ENCODE assay signal across 16 cellular contexts in the genomic region with DNA sequence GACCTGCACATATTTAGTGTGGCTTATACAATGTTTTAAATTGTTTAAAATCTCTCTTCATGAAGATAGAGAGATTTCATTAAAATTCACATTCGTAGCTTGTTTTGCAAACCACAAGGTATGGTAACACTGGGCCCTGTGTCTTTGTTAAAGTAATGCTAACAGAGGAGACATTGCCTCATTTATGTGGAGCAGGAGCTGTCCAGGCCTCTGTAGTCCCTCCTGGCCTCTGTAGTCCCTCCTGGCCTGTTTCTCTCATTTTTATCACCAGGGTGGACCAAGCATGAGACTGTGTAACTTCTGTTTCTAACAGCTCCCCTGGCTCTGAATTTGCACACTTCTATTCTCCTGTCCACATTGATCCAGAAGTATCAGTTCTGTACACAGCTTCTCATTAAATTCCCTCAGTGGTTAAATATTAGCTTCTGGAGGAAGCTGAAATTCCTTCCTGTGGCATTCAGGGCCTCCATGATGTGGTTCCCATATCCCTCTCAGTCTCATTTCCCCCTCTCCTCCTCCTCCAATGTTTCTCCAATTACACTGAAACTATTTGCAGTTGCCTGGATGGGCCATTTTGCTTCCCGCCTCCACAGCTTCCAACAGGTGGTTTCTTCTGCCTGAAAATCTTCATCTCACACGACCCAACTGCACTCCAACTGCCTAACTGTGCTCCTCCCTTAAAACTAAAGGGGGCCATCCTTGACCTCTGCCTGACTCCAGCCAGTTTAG.
DNase-seq lines count a peak whose midpoint lies in the region; ATAC-seq and TF ChIP-seq lines count a peak whose summit lies in the region.
"Had no signal": no experiment of that assay in that cellular context is flagged by ENCODE, and none has a peak within 500 bp of the region (broad histone marks: within the 10 kb centered on the region; RNA-seq: fewer than 3 reads in every experiment).

No MANE protein-coding gene starts in this region.

- no peak overlapping the region for H4K8ac ChIP-seq in H9 (replicated peaks; ENCODE audit: insufficient read length, low read depth, low read length)

- no peak overlapping the region for H2BK12ac ChIP-seq in H9 (ENCODE audit: insufficient read length, low read depth, low read length)

- H3K4ac ChIP-seq in H9 (ENCODE audit: low read depth, low read length): no peak overlapping the region

- ATAC-seq in SK-N-SH treated with all-trans-retinoic acid at 6 μM for 48 hours (no peak), HG03097 (IDR thresholded peaks at IDR 0.05; ENCODE audit: low FRiP score, unreplicated experiment) (no peak)
- ATAC-seq: stimulated activated effector memory CD8-positive, alpha-beta T cell treated with anti-CD3 and anti-CD28 coated beads, Interleukin-12 subunit alpha, Interleukin-12 subunit beta, amount 100 ng/mL, for 72 hours had no signal

- in situ Hi-C loops in G401 (cut with HindIII; ENCODE audit: low sequenced_read_pairs): no loop called here

- no peak overlapping the region for H2BK5ac ChIP-seq in H9 (ENCODE audit: insufficient read length, low read length)

- peaks cover 48% of the 10 kb centered on the region for H3K4me1 ChIP-seq in OCI-LY1 (ENCODE audit: insufficient read depth, low read length, severe bottlenecking)
- peaks cover 3% of the 10 kb centered on the region; the same call in 1 of the 2 replicates for H3K4me1 ChIP-seq in H9 (ENCODE audit: insufficient read depth, low read length)

- H3K36me3 Mint-ChIP-seq in progenitor cell of endocrine pancreas (ENCODE audit: insufficient read depth) (peaks cover 4% of the 10 kb centered on the region), H9 (ENCODE audit: insufficient read depth in 1 of 3, low read depth in 3 of 3) (no peaks in the 10 kb centered on the region)

- H3K4me1 Mint-ChIP-seq in progenitor cell of endocrine pancreas (ENCODE audit: low read depth): peaks cover 29% of the 10 kb centered on the region
- peaks cover 15 to 22% of the 10 kb centered on the region in 2 experiments for H3K4me1 Mint-ChIP-seq in H9

- peak; percentile 16 for DNase-seq in G401 (ENCODE audit: low spot score)
- DNase-seq in fibroblast of the aortic adventitia (ENCODE audit: low read depth): peak; percentile 35
- DNase-seq in progenitor cell of endocrine pancreas (ENCODE audit: low spot score, unreplicated experiment): no peak
- DNase-seq in H9: no peak
- DNase-seq: activated CD4-positive, alpha-beta T cell treated with anti-CD3 and anti-CD28 coated beads, Interleukin-2, amount 50 U/mL, for 4 hours; activated gamma-delta T cell; HCEC 1CT; NCI-H187 treated with DMSO at 0.1 percent for 48 hours; NCI-H69; RPMI8226; stimulated activated CD4-positive, alpha-beta T cell treated with anti-CD3 and anti-CD28 coated beads, Interleukin-4, amount 100 ng/mL, for 24 hours had no signal

- no peak overlapping the region for H4K5ac ChIP-seq in H9 (ENCODE audit: insufficient read length, low read depth, low read length)

- H3K79me2 ChIP-seq in OCI-LY1 (ENCODE audit: insufficient read depth, low read length): peaks cover 27% of the 10 kb centered on the region
- H3K79me2 ChIP-seq in H9 (ENCODE audit: insufficient read depth, low read length): no peaks in the 10 kb centered on the region

- no peaks in the 10 kb centered on the region for H3K9me3 Mint-ChIP-seq in progenitor cell of endocrine pancreas (ENCODE audit: low read depth)
- H3K9me3 Mint-ChIP-seq in H9: no peaks in the 10 kb centered on the region
- H3K9me3 Mint-ChIP-seq: stimulated activated effector memory CD8-positive, alpha-beta T cell treated with anti-CD3 and anti-CD28 coated beads, Interleukin-12 subunit alpha, Interleukin-12 subunit beta, amount 100 ng/mL, for 72 hours had no signal

- H4K91ac ChIP-seq in H9 (ENCODE audit: insufficient read length, low read depth, low read length): no peak overlapping the region

- no peak overlapping the region for H3K23ac ChIP-seq in H9 (ENCODE audit: insufficient read length, low read depth, low read length)

- H3K79me1 ChIP-seq in H9 (ENCODE audit: insufficient read depth, low read depth, low read length, poor library complexity, severe bottlenecking): no peaks in the 10 kb centered on the region

- no peak overlapping the region for H2BK20ac ChIP-seq in H9 (ENCODE audit: low read depth, low read length, poor library complexity, severe bottlenecking)

- no peaks in the 10 kb centered on the region for H4K20me1 ChIP-seq in OCI-LY1 (ENCODE audit: insufficient read depth, low read length)
- H4K20me1 ChIP-seq in H9 (ENCODE audit: control insufficient read depth, insufficient read depth, insufficient read length): no peaks in the 10 kb centered on the region

- no peak overlapping the region for H2AK5ac ChIP-seq in H9 (ENCODE audit: insufficient read length, low read length)

- H3K56ac ChIP-seq in H9 (ENCODE audit: insufficient read length, low read depth, low read length): no peak overlapping the region

- H3K23me2 ChIP-seq in H9 (ENCODE audit: insufficient read length, low read depth, low read length, poor library complexity, severe bottlenecking): no peaks in the 10 kb centered on the region

- H3K14ac ChIP-seq in H9 (ENCODE audit: insufficient read depth, low read length): no peak overlapping the region

- H3K4me3 Mint-ChIP-seq in progenitor cell of endocrine pancreas (ENCODE audit: low read depth) (peak overlapping the region; percentile 13), H9 (no peak overlapping the region; a peak in 1 of 5 replicates)
- H3K4me3 Mint-ChIP-seq: stimulated activated effector memory CD8-positive, alpha-beta T cell treated with anti-CD3 and anti-CD28 coated beads, Interleukin-12 subunit alpha, Interleukin-12 subunit beta, amount 100 ng/mL, for 72 hours had no signal

- H3K9me2 ChIP-seq in OCI-LY1 (ENCODE audit: low read depth, low read length): no peaks in the 10 kb centered on the region

- H3K4me2 ChIP-seq in OCI-LY1 (ENCODE audit: low read length): peak overlapping the region; percentile 22; the same call in 1 of the 2 replicates
- no peak overlapping the region for H3K4me2 ChIP-seq in H9 (ENCODE audit: insufficient read depth, insufficient read length, low read length)

- H2AFZ ChIP-seq in OCI-LY1 (ENCODE audit: low read length) (no peak overlapping the region), H9 (ENCODE audit: low read length) (no peak overlapping the region)

- TF ChIP-seq CTCF in OCI-LY1 (IDR thresholded peaks at IDR 0.05; ENCODE audit: low read length): no peak
- TF ChIP-seq CTCF in fibroblast of the aortic adventitia (IDR thresholded peaks at IDR 0.05; ENCODE audit: insufficient read depth, low read length): no peak
- no peak for TF ChIP-seq CTCF in progenitor cell of endocrine pancreas (IDR thresholded peaks at IDR 0.05; ENCODE audit: unreplicated experiment)
- no peak for TF ChIP-seq CTCF in H9 (conservative IDR thresholded peaks at IDR 0.05)

- no peaks in the 10 kb centered on the region for H3K27me3 ChIP-seq in OCI-LY1 (ENCODE audit: insufficient read depth, low read length)
- H3K27me3 ChIP-seq in H9 (ENCODE audit: insufficient read depth, low read length): no peaks in the 10 kb centered on the region

- no peak overlapping the region for H3K18ac ChIP-seq in H9 (ENCODE audit: insufficient read length, low read depth, low read length)

- peak overlapping the region; percentile 81 for H3K27ac Mint-ChIP-seq in progenitor cell of endocrine pancreas
- peak overlapping the region in 1 of 3 experiments; percentile 46; a peak in 1 of 7 replicates for H3K27ac Mint-ChIP-seq in H9

- no peaks in the 10 kb centered on the region for H3F3A ChIP-seq in OCI-LY1 (ENCODE audit: insufficient read depth, low read length)

- no peak overlapping the region for H3K4me3 ChIP-seq in OCI-LY1 (ENCODE audit: low read depth, low read length, poor library complexity, severe bottlenecking)
- H3K4me3 ChIP-seq in fibroblast of the aortic adventitia (ENCODE audit: low read depth, low read length): no peak overlapping the region

- H3K27ac ChIP-seq in OCI-LY1 (ENCODE audit: low read depth, low read length, poor library complexity, severe bottlenecking) (peak overlapping the region; percentile 94), H9 (ENCODE audit: insufficient read length, low read depth, low read length) (no peak overlapping the region)
- H3K27ac ChIP-seq: HL-60 had no signal

- H3T11ph ChIP-seq in H9 (ENCODE audit: low read length): no peak overlapping the region

- H3K36me3 ChIP-seq in OCI-LY1 (ENCODE audit: insufficient read depth, low read length): peaks cover 29% of the 10 kb centered on the region

- H3K27me3 Mint-ChIP-seq in progenitor cell of endocrine pancreas (no peaks in the 10 kb centered on the region), H9 (ENCODE audit: low read depth) (no peaks in the 10 kb centered on the region)

- H2BK120ac ChIP-seq in H9 (ENCODE audit: low read depth, low read length, poor library complexity, severe bottlenecking): no peak overlapping the region

- no peak overlapping the region for H2BK15ac ChIP-seq in H9 (ENCODE audit: low read depth, low read length)

- H3K9ac ChIP-seq in OCI-LY1 (ENCODE audit: low read length) (peak overlapping the region; percentile 25; the same call in 1 of the 2 replicates), H9 (ENCODE audit: extremely low read depth, insufficient read length, low read length) (no peak overlapping the region)

- no CpG with 5 or more reads among the region's 3 CpGs for WGBS in H9 (ENCODE audit: extremely low coverage, insufficient read length, low lambda C conversion rate)

- H3K9me3 ChIP-seq in OCI-LY1 (ENCODE audit: low read length) (no peaks in the 10 kb centered on the region), H9 (ENCODE audit: control insufficient read depth, low read depth, low read length) (no peaks in the 10 kb centered on the region)

TF ChIP-seq in SK-N-SH treated with all-trans-retinoic acid at 6 μM for 48 hours, 23 proteins besides CTCF, POLR2A, EP300 and RAD21 (continues in another document):
- TF ChIP-seq ZFP30 (CRISPR knock-in tag; IDR thresholded peaks at IDR 0.05): no peak
- no peak for TF ChIP-seq ZNF8 (CRISPR knock-in tag; IDR thresholded peaks at IDR 0.05)
- TF ChIP-seq ZNF70 (CRISPR knock-in tag; IDR thresholded peaks at IDR 0.05): no peak
- TF ChIP-seq ZNF565 (CRISPR knock-in tag; conservative IDR thresholded peaks at IDR 0.05; ENCODE audit: low read depth): no peak
- no peak for TF ChIP-seq GLIS3 (CRISPR knock-in tag; IDR thresholded peaks at IDR 0.05)
- no peak for TF ChIP-seq TCF4 (CRISPR knock-in tag; IDR thresholded peaks at IDR 0.05; ENCODE audit: borderline replicate concordance)

Comparison
In these comparisons a context has a peak if more than half of its experiments do, and no peak if none do; other contexts are left out.
1. DNase-seq: peak in G401 (single experiment) and fibroblast of the aortic adventitia (single experiment); none in progenitor cell of endocrine pancreas (single experiment) and H9 (single experiment).